17 cellular contexts compared by ENCODE assay signal in the genomic region with DNA sequence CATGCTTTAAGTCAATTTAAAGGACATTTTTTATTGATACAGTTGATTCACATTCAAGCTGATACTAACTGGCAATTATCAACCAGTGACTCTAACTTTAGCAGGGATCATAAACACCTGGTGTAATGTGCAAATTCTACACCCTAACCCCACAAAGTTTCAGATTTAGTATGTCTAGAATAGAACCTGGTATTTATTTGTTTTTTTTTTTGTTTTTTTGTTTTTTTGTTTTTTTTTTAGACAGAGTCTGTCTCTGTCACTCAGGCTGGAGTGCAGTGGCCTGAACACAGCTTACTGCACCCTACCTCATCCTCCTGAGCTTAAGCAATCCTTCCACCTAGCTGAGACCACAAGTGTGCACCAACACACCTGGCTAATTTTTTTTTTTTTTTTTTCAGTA.
DNase-seq lines count a peak whose midpoint lies in the region; ATAC-seq lines count a peak whose summit lies in the region.
"Had no signal": no experiment of that assay in that cellular context is flagged by ENCODE, and none has a peak within 500 bp of the region (broad histone marks: within the 10 kb centered on the region; RNA-seq: fewer than 3 reads in every experiment).

No MANE protein-coding gene starts in this region.

- H3K4me3 Mint-ChIP-seq in stimulated activated naive CD8-positive, alpha-beta T cell treated with anti-CD3 and anti-CD28 coated beads, Interleukin-15, amount 100 ng/mL, for 72 hours: no peak overlapping the region
- H3K4me3 Mint-ChIP-seq: activated T-cell treated with anti-CD3 and anti-CD28 coated beads, Interleukin-2, amount 50 U/mL, for 24 hours had no signal

- H3K9me3 Mint-ChIP-seq in stimulated activated naive CD8-positive, alpha-beta T cell treated with anti-CD3 and anti-CD28 coated beads, Interleukin-15, amount 100 ng/mL, for 72 hours: peaks cover 0 to 7% of the 10 kb centered on the region in 2 donors
- H3K9me3 Mint-ChIP-seq: activated T-cell treated with anti-CD3 and anti-CD28 coated beads, Interleukin-2, amount 50 U/mL, for 24 hours had no signal

- ATAC-seq in GM19023 (IDR thresholded peaks at IDR 0.05; ENCODE audit: unreplicated experiment) (peak; percentile 60), GM21619 (IDR thresholded peaks at IDR 0.05; ENCODE audit: unreplicated experiment) (peak; percentile 73), HG03060 (IDR thresholded peaks at IDR 0.05; ENCODE audit: low read depth, unreplicated experiment) (peak; percentile 74), HG03575 (IDR thresholded peaks at IDR 0.05; ENCODE audit: extremely low read depth, insufficient number of reproducible peaks, low FRiP score, unreplicated experiment) (peak; percentile 77)
- ATAC-seq in stimulated activated naive CD8-positive, alpha-beta T cell treated with anti-CD3 and anti-CD28 coated beads, Interleukin-15, amount 100 ng/mL, for 72 hours: no peak
- ATAC-seq: K562 had no signal

- peaks cover 8% of the 10 kb centered on the region for H3K27me3 Mint-ChIP-seq in stimulated activated naive CD8-positive, alpha-beta T cell treated with anti-CD3 and anti-CD28 coated beads, Interleukin-15, amount 100 ng/mL, for 72 hours
- H3K27me3 Mint-ChIP-seq: activated T-cell treated with anti-CD3 and anti-CD28 coated beads, Interleukin-2, amount 50 U/mL, for 24 hours had no signal

- DNase-seq in ecto neural progenitor cell (ENCODE audit: low spot score): no peak
- DNase-seq in MV-4-11 (lab: John Stamatoyannopoulos, UW): no peak
- DNase-seq in middle frontal gyrus (ENCODE audit: extremely low spot score, low spot score): no peak
- DNase-seq in stimulated activated naive CD8-positive, alpha-beta T cell treated with anti-CD3 and anti-CD28 coated beads, Interleukin-15, amount 100 ng/mL, for 72 hours: no peak
- DNase-seq: activated CD4-positive, alpha-beta T cell treated with anti-CD3 and anti-CD28 coated beads for 4 hours; activated T-cell treated with anti-CD3 and anti-CD28 coated beads, Interleukin-2, amount 50 U/mL, for 24 hours; BE2C; DMS53; foreskin fibroblast; mammary epithelial cell; NCI-H1092 treated with DMSO at 0.1 percent for 48 hours; T-helper 9 cell had no signal

- no peaks in the 10 kb centered on the region for H3K4me1 Mint-ChIP-seq in stimulated activated naive CD8-positive, alpha-beta T cell treated with anti-CD3 and anti-CD28 coated beads, Interleukin-15, amount 100 ng/mL, for 72 hours

- H3K27ac Mint-ChIP-seq in stimulated activated naive CD8-positive, alpha-beta T cell treated with anti-CD3 and anti-CD28 coated beads, Interleukin-15, amount 100 ng/mL, for 72 hours: no peak overlapping the region
- H3K27ac Mint-ChIP-seq: activated T-cell treated with anti-CD3 and anti-CD28 coated beads, Interleukin-2, amount 50 U/mL, for 24 hours had no signal
